Comparison of ENCODE assay signal across 1 cellular context in genomic region chr1:10474613-10475507, GRCh38.
A peak's percentile ranks its signal among the peaks of the same experiment; 100 is the strongest.
TF ChIP-seq lines count a peak whose summit lies in the region.

Gene PEX14, plus strand, starts transcription at chr1:10474950. Its CDS starts 17 bp downstream, at chr1:10474967.

TF ChIP-seq in K562, 482 proteins besides CTCF, POLR2A, EP300 and RAD21 (continued from another document and continues in another):
- TF ChIP-seq ZNF184 (CRISPR knock-in tag; IDR thresholded peaks at IDR 0.05): no peak
- peak; percentile 90 for TF ChIP-seq TBP (optimal IDR thresholded peaks at IDR 0.05; ENCODE audit: low read depth, low read length)
- peak; percentile 72; the same call in 1 of the 2 replicates for TF ChIP-seq MYC (IDR thresholded peaks at IDR 0.05; ENCODE audit: low read depth, low read length)
- no peak for TF ChIP-seq MYC (CRISPR knock-in tag; IDR thresholded peaks at IDR 0.05; ENCODE audit: borderline replicate concordance, low read depth)
- no peak for TF ChIP-seq TEAD2 (tag; IDR thresholded peaks at IDR 0.05)
- TF ChIP-seq ZNF407 (IDR thresholded peaks at IDR 0.05; ENCODE audit: low read depth): no peak; the same call in 1 of the 2 replicates
- no peak for TF ChIP-seq ZNF77 (CRISPR knock-in tag; IDR thresholded peaks at IDR 0.05)
- TF ChIP-seq ZNF696 (CRISPR knock-in tag; conservative IDR thresholded peaks at IDR 0.05): no peak
- no peak for TF ChIP-seq IRF9 (tag; IDR thresholded peaks at IDR 0.05)
- TF ChIP-seq KDM2B (CRISPR knock-in tag; IDR thresholded peaks at IDR 0.05): no peak
- TF ChIP-seq ZNF398 (CRISPR knock-in tag; IDR thresholded peaks at IDR 0.05): no peak
- TF ChIP-seq GABPA (tag; conservative IDR thresholded peaks at IDR 0.05; ENCODE audit: low read depth): peak; percentile 56; the same call in 1 of the 2 replicates
- no peak for TF ChIP-seq ZNF740 (CRISPR knock-in tag; IDR thresholded peaks at IDR 0.05)
- TF ChIP-seq ZNF740 (tag; IDR thresholded peaks at IDR 0.05): peak in 1 of 2 experiments; percentile 53; a peak in 1 of 4 replicates
- TF ChIP-seq SRSF9 (IDR thresholded peaks at IDR 0.05; ENCODE audit: borderline replicate concordance, low read depth, low read length): no peak
- TF ChIP-seq PBX2 (CRISPR knock-in tag; IDR thresholded peaks at IDR 0.05; ENCODE audit: low read depth): no peak
- TF ChIP-seq PBX2 (tag; conservative IDR thresholded peaks at IDR 0.05; ENCODE audit: low read depth): no peak
- no peak for TF ChIP-seq SREBF1 (IDR thresholded peaks at IDR 0.05; ENCODE audit: borderline replicate concordance, low read depth, low read length)
- 0 out of 2 replicates have a peak, but pooled peaks have one; percentile 45 for TF ChIP-seq MTA1 (IDR thresholded peaks at IDR 0.05; ENCODE audit: borderline replicate concordance)
- no peak for TF ChIP-seq PKNOX1 (IDR thresholded peaks at IDR 0.05)
- TF ChIP-seq CTBP1 (IDR thresholded peaks at IDR 0.05; ENCODE audit: borderline replicate concordance): peak; percentile 15; the same call in 1 of the 2 replicates
- no peak for TF ChIP-seq YBX1 (IDR thresholded peaks at IDR 0.05)
- no peak for TF ChIP-seq HNRNPH1 (optimal IDR thresholded peaks at IDR 0.05; ENCODE audit: low read depth, low read length)
- TF ChIP-seq ZNF347 (CRISPR knock-in tag; IDR thresholded peaks at IDR 0.05; ENCODE audit: low read depth): no peak
- TF ChIP-seq BRCA1 (IDR thresholded peaks at IDR 0.05): no peak
- TF ChIP-seq BRCA1 (CRISPR knock-in tag; IDR thresholded peaks at IDR 0.05): no peak
- TF ChIP-seq ZNF639 (CRISPR knock-in tag; conservative IDR thresholded peaks at IDR 0.05 in 1 of 2, IDR thresholded peaks at IDR 0.05 in 1 of 2): peak in 1 of 2 experiments; percentile 87; a peak in 2 of 4 replicates
- TF ChIP-seq ZNF134 (CRISPR knock-in tag; conservative IDR thresholded peaks at IDR 0.05): no peak
- TF ChIP-seq GTF2B (IDR thresholded peaks at IDR 0.05; ENCODE audit: extremely low read depth, insufficient read length): peak; percentile 22
- no peak for TF ChIP-seq RBM34 (IDR thresholded peaks at IDR 0.05; ENCODE audit: borderline replicate concordance, insufficient read depth, low read length)
- TF ChIP-seq FOSL1 (tag; conservative IDR thresholded peaks at IDR 0.05): 0 out of 2 replicates have a peak, but pooled peaks have one; percentile 48
- peak; percentile 61 to 77; a peak in 2 of 4 replicates for TF ChIP-seq TBL1XR1 (IDR thresholded peaks at IDR 0.05; ENCODE audit: low read length in 2 of 2)
- TF ChIP-seq ZBTB8A (IDR thresholded peaks at IDR 0.05; ENCODE audit: partially characterized antibody): no peak
- TF ChIP-seq SREBF2 (CRISPR knock-in tag; IDR thresholded peaks at IDR 0.05): no peak
- peak; percentile 72 for TF ChIP-seq POLR2B (IDR thresholded peaks at IDR 0.05; ENCODE audit: low read depth, partially characterized antibody)
- TF ChIP-seq RBM22 (IDR thresholded peaks at IDR 0.05; ENCODE audit: low read depth, low read length, poor library complexity, severe bottlenecking): peak; percentile 41
- TF ChIP-seq TAL1 (IDR thresholded peaks at IDR 0.05): peak; percentile 20; the same call in 1 of the 2 replicates
- no peak for TF ChIP-seq ZNF785 (CRISPR knock-in tag; IDR thresholded peaks at IDR 0.05)
- TF ChIP-seq ZBTB5 (IDR thresholded peaks at IDR 0.05): no peak
- TF ChIP-seq RBM15 (IDR thresholded peaks at IDR 0.05; ENCODE audit: insufficient read depth, low read length): no peak
- TF ChIP-seq ZNF384 (IDR thresholded peaks at IDR 0.05; ENCODE audit: low read depth, low read length): no peak
- no peak for TF ChIP-seq ZNF695 (CRISPR knock-in tag; IDR thresholded peaks at IDR 0.05)
